ENCODE assay signal across 18 cellular contexts in the genomic region with DNA sequence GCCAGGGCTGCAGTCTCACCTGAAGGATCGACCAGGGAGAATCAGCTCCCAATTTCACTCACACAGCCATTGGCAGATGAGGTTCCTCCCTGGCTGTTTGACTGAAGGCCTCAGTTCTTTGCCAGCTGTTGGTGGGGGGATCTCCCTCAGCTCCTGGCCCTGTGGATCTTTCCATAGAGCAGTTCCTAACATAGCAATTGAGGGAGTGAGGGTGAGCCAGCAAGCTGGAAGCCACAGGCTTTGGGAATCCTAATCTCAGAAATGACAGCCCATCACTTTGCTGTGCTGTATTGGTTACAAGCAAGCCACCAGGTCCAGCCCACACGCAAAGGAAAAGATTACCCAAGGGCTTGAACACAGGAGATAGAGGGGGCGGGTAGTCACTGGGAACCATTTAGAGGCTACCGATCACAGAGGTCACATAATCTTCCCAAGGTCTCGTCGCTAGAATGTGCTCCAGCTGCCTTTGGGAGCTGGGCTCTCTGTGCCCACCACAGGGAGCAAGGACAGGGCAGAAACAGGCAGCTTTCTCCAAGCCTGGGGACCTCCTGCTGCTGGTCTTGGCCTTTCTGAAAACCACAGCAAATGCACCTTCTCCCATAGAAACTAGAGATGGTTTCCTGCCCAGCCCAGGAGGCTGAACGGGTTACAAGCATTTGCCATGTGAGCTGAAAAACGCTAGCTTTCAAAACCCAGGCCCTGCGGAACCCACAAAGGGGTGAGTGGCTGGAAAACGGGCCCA. TPM values are rescaled to one million over a fixed set of nuclear protein-coding genes. Genes with fewer than 3 reads are reported as not detected.
DNase-seq lines count a peak whose midpoint lies in the region; ATAC-seq, FAIRE-seq and TF ChIP-seq lines count a peak whose summit lies in the region.
"Had no signal": no experiment of that assay in that cellular context is flagged by ENCODE, and none has a peak within 500 bp of the region (broad histone marks: within the 10 kb centered on the region; RNA-seq: fewer than 3 reads in every experiment).

No MANE protein-coding gene starts in this region.

- no peak overlapping the region for H3K9ac ChIP-seq in kidney (ENCODE audit: low read length in 2 of 2)

- intact Hi-C loops in kidney (cut with DNase I) = no loop called here

- peak; percentile 52 for ATAC-seq in stimulated activated naive CD8-positive, alpha-beta T cell treated with anti-CD3 and anti-CD28 coated beads, Interleukin-15, amount 100 ng/mL, for 72 hours
- no peak for ATAC-seq in HG02870 (IDR thresholded peaks at IDR 0.05; ENCODE audit: unreplicated experiment)
- ATAC-seq: gastroesophageal sphincter, natural killer cell had no signal

- H3K9me3 Mint-ChIP-seq in stimulated activated naive CD8-positive, alpha-beta T cell treated with anti-CD3 and anti-CD28 coated beads, Interleukin-15, amount 100 ng/mL, for 72 hours = no peaks in the 10 kb centered on the region
- H3K9me3 Mint-ChIP-seq: natural killer cell had no signal

- peaks cover 28% of the 10 kb centered on the region for H3K27me3 Mint-ChIP-seq in stimulated activated naive CD8-positive, alpha-beta T cell treated with anti-CD3 and anti-CD28 coated beads, Interleukin-15, amount 100 ng/mL, for 72 hours

- H3K27ac ChIP-seq in kidney (ENCODE audit: low read depth in 2 of 2, low read length in 2 of 2) = no peak overlapping the region
- H3K27ac ChIP-seq: gastroesophageal sphincter, testis had no signal

- TF ChIP-seq CTCF in astrocyte of the spinal cord (IDR thresholded peaks at IDR 0.05; ENCODE audit: low read depth, low read length) (no peak), kidney (IDR thresholded peaks at IDR 0.05; ENCODE audit: borderline replicate concordance, extremely low read depth, insufficient read depth) (no peak)

- peak overlapping the region in 1 of 2 donors; percentile 34 for H3K27ac Mint-ChIP-seq in stimulated activated naive CD8-positive, alpha-beta T cell treated with anti-CD3 and anti-CD28 coated beads, Interleukin-15, amount 100 ng/mL, for 72 hours
- H3K27ac Mint-ChIP-seq: natural killer cell had no signal

- H3K4me1 ChIP-seq in kidney (ENCODE audit: control insufficient read depth in 1 of 2, insufficient read depth in 1 of 2, low read depth in 1 of 2, low read length in 2 of 2) = no peaks in the 10 kb centered on the region
- H3K4me1 ChIP-seq: testis had no signal

- no peaks in the 10 kb centered on the region for H3K36me3 ChIP-seq in kidney (ENCODE audit: control insufficient read depth in 1 of 2, insufficient read depth in 2 of 2, low read length in 2 of 2)
- H3K36me3 ChIP-seq: gastroesophageal sphincter had no signal

- H3K9me3 ChIP-seq in kidney (ENCODE audit: control insufficient read depth in 1 of 2, low read length in 2 of 2) = no peaks in the 10 kb centered on the region
- H3K9me3 ChIP-seq: gastroesophageal sphincter, testis had no signal

- H3K4me1 Mint-ChIP-seq in stimulated activated naive CD8-positive, alpha-beta T cell treated with anti-CD3 and anti-CD28 coated beads, Interleukin-15, amount 100 ng/mL, for 72 hours = peaks cover 34% of the 10 kb centered on the region

- in situ Hi-C loops in astrocyte of the spinal cord (cut with HindIII; ENCODE audit: low sequenced_read_pairs) = no loop called here

- H3K4me3 Mint-ChIP-seq in stimulated activated naive CD8-positive, alpha-beta T cell treated with anti-CD3 and anti-CD28 coated beads, Interleukin-15, amount 100 ng/mL, for 72 hours = peak overlapping the region; percentile 26 to 30
- H3K4me3 Mint-ChIP-seq: natural killer cell had no signal

- no peak overlapping the region for H3K4me3 ChIP-seq in astrocyte of the spinal cord (ENCODE audit: low read depth, low read length)
- no peak overlapping the region for H3K4me3 ChIP-seq in kidney (ENCODE audit: low read length in 2 of 2)
- H3K4me3 ChIP-seq: gastroesophageal sphincter, testis had no signal

- no peak for FAIRE-seq in kidney (lab: Jason Lieb, UNC)

- peak; percentile 26 for DNase-seq in stimulated activated CD4-positive, alpha-beta T cell treated with anti-CD3 and anti-CD28 coated beads, Interleukin-1b, Interleukin-23, amount 100 ng/mL, for 48 hours
- no peak for DNase-seq in stimulated activated CD4-positive, alpha-beta T cell treated with anti-CD3 and anti-CD28 coated beads, Interleukin-4, amount 100 ng/mL, for 4 hours
- DNase-seq in OCI-M1 (lab: John Stamatoyannopoulos, UW) (peak; percentile 6), astrocyte of the spinal cord (ENCODE audit: low read depth, low spot score) (peak; percentile 41), NCI-H146 (lab: John Stamatoyannopoulos, UW) (no peak), kidney (no peak)
- peak in 1 of 2 donors; percentile 42 for DNase-seq in stimulated activated naive CD8-positive, alpha-beta T cell treated with anti-CD3 and anti-CD28 coated beads, Interleukin-15, amount 100 ng/mL, for 72 hours
- DNase-seq: activated CD8-positive, alpha-beta memory T cell treated with anti-CD3 and anti-CD28 coated beads, Interleukin-2, amount 50 U/mL, for 4 hours; amniotic stem cell; natural killer cell; NCI-H1436; stimulated activated CD4-positive, alpha-beta T cell treated with anti-CD3 and anti-CD28 coated beads, Interleukin-12 subunit alpha, Interleukin-12 subunit beta, amount 100 ng/mL, for 4 hours; testis had no signal

RNA-seq across cellular contexts. Expression of a gene that starts 4.6 kb away (rescaled TPM):
- 1.1 TPM for total RNA-seq in kidney
- 1.6 TPM for polyA plus RNA-seq in kidney (ENCODE audit: insufficient read depth, low read depth, low replicate concordance)

RNA-seq across cellular contexts. Expression of a gene that starts 24.5 kb away (rescaled TPM):
- not detected for total RNA-seq in kidney
- polyA plus RNA-seq in kidney (ENCODE audit: insufficient read depth, low read depth, low replicate concordance) = not detected
- total RNA-seq: gastroesophageal sphincter, LHCN-M2, lower leg skin, natural killer cell, pulmonary artery endothelial cell had no signal

RNA-seq across cellular contexts. Expression of a gene that starts 45.2 kb away (rescaled TPM):
- 3.7 TPM for total RNA-seq in kidney
- polyA plus RNA-seq in kidney (ENCODE audit: insufficient read depth, low read depth, low replicate concordance) = 0.97 TPM
- total RNA-seq: pulmonary artery endothelial cell had no signal

RNA-seq across cellular contexts. Expression of a gene that starts 59.4 kb away (rescaled TPM):
- total RNA-seq in kidney = 193 TPM
- 139 TPM for polyA plus RNA-seq in kidney (ENCODE audit: insufficient read depth, low read depth, low replicate concordance)

RNA-seq across cellular contexts. Expression of a gene that starts 59.5 kb away (rescaled TPM):
- 22.5 TPM for total RNA-seq in kidney
- polyA plus RNA-seq in kidney (ENCODE audit: insufficient read depth, low read depth, low replicate concordance) = 30.6 TPM

Comparison
In these comparisons a context has a peak if more than half of its experiments do, and no peak if none do; other contexts are left out.
1. DNase-seq: peak in stimulated activated CD4-positive, alpha-beta T cell treated with anti-CD3 and anti-CD28 coated beads, Interleukin-1b, Interleukin-23, amount 100 ng/mL, for 48 hours (single experiment), OCI-M1 (single experiment) and astrocyte of the spinal cord (single experiment); none in stimulated activated CD4-positive, alpha-beta T cell treated with anti-CD3 and anti-CD28 coated beads, Interleukin-4, amount 100 ng/mL, for 4 hours (0 of 2), NCI-H146 (single experiment) and kidney (single experiment).